ENCODE assay signal across 1 cellular context in genomic region chr15:57376695-57377477, GRCh38.
TF ChIP-seq lines count a peak whose summit lies in the region.

No MANE protein-coding gene starts in this region.

TF ChIP-seq in K562, 482 proteins besides CTCF, POLR2A, EP300 and RAD21:
- TF ChIP-seq ZNF324 (CRISPR knock-in tag; IDR thresholded peaks at IDR 0.05) = no peak
- TF ChIP-seq POLR3A (IDR thresholded peaks at IDR 0.05; ENCODE audit: borderline replicate concordance, extremely low read depth, insufficient read depth, insufficient read length) = no peak
- no peak for TF ChIP-seq MEIS2 (IDR thresholded peaks at IDR 0.05; ENCODE audit: partially characterized antibody)
- TF ChIP-seq HMG20A (CRISPR knock-in tag; conservative IDR thresholded peaks at IDR 0.05) = no peak
- TF ChIP-seq ZNF282 (CRISPR knock-in tag; IDR thresholded peaks at IDR 0.05) = no peak
- TF ChIP-seq RB1 (IDR thresholded peaks at IDR 0.05; ENCODE audit: low read depth) = no peak
- no peak for TF ChIP-seq HMGN3 (IDR thresholded peaks at IDR 0.05; ENCODE audit: borderline replicate concordance, extremely low read depth, insufficient read length, low read depth, low read length)
- TF ChIP-seq ZC3H11A (IDR thresholded peaks at IDR 0.05; ENCODE audit: low read depth, low read length) = no peak
- TF ChIP-seq C11orf30 (IDR thresholded peaks at IDR 0.05; ENCODE audit: low read depth) = no peak
- TF ChIP-seq, protein P1, sequence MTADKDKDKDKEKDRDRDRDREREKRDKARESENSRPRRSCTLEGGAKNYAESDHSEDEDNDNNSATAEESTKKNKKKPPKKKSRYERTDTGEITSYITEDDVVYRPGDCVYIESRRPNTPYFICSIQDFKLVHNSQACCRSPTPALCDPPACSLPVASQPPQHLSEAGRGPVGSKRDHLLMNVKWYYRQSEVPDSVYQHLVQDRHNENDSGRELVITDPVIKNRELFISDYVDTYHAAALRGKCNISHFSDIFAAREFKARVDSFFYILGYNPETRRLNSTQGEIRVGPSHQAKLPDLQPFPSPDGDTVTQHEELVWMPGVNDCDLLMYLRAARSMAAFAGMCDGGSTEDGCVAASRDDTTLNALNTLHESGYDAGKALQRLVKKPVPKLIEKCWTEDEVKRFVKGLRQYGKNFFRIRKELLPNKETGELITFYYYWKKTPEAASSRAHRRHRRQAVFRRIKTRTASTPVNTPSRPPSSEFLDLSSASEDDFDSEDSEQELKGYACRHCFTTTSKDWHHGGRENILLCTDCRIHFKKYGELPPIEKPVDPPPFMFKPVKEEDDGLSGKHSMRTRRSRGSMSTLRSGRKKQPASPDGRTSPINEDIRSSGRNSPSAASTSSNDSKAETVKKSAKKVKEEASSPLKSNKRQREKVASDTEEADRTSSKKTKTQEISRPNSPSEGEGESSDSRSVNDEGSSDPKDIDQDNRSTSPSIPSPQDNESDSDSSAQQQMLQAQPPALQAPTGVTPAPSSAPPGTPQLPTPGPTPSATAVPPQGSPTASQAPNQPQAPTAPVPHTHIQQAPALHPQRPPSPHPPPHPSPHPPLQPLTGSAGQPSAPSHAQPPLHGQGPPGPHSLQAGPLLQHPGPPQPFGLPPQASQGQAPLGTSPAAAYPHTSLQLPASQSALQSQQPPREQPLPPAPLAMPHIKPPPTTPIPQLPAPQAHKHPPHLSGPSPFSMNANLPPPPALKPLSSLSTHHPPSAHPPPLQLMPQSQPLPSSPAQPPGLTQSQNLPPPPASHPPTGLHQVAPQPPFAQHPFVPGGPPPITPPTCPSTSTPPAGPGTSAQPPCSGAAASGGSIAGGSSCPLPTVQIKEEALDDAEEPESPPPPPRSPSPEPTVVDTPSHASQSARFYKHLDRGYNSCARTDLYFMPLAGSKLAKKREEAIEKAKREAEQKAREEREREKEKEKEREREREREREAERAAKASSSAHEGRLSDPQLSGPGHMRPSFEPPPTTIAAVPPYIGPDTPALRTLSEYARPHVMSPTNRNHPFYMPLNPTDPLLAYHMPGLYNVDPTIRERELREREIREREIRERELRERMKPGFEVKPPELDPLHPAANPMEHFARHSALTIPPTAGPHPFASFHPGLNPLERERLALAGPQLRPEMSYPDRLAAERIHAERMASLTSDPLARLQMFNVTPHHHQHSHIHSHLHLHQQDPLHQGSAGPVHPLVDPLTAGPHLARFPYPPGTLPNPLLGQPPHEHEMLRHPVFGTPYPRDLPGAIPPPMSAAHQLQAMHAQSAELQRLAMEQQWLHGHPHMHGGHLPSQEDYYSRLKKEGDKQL (CRISPR knock-in tag; IDR thresholded peaks at IDR 0.05; ENCODE audit: borderline replicate concordance) = no peak
- TF ChIP-seq POLR2AphosphoS2 (IDR thresholded peaks at IDR 0.05; ENCODE audit: low read length) = no peak
- no peak for TF ChIP-seq HNRNPLL (IDR thresholded peaks at IDR 0.05; ENCODE audit: low read depth, low read length, poor library complexity, severe bottlenecking)
